ENCODE assay signal across 20 cellular contexts in the genomic region with DNA sequence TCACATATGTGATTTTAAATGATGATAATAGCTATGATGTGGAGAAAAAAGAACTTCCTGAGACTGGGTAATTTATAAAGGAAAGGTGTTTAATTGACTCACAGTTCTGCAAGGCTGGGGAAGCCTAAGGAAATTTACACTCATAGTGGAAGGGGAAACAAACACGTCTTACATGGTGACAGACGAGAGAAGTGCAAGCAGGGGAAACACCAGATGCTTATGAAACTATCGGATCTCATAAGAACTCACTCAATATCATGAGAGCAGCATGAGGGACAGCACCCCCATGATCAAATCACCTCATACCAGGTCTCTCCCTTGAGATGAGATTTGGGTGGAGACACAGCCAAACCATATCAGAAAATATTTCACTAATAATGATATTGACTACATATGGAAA. TPM values are rescaled to one million over a fixed set of nuclear protein-coding genes. Genes with fewer than 3 reads are reported as not detected.
DNase-seq lines count a peak whose midpoint lies in the region; ATAC-seq and TF ChIP-seq lines count a peak whose summit lies in the region.
"Had no signal": no experiment of that assay in that cellular context is flagged by ENCODE, and none has a peak within 500 bp of the region (broad histone marks: within the 10 kb centered on the region; RNA-seq: fewer than 3 reads in every experiment).

No MANE protein-coding gene starts in this region.

- intact Hi-C loops in activated CD8-positive, alpha-beta T cell treated with anti-CD3 and anti-CD28 coated beads for 36 hours (cut with micrococcal nuclease): no loop called here
- intact Hi-C loops in naive thymus-derived CD4-positive, alpha-beta T cell (cut with micrococcal nuclease): no loop called here
- intact Hi-C loops in Calu3 (cut with micrococcal nuclease; ENCODE audit: unreplicated experiment): no loop called here

- CTCF ChIA-PET in activated CD8-positive, alpha-beta T cell treated with anti-CD3 and anti-CD28 coated beads for 36 hours (lab: Charles Lee): no interaction called here
- CTCF ChIA-PET in activated CD8-positive, alpha-beta T cell treated with anti-CD3 and anti-CD28 coated beads, Interleukin-2, amount 10 ng/mL, durations not matched to agents 7 days and 5 days (lab: Charles Lee): no interaction called here
- CTCF ChIA-PET in naive thymus-derived CD4-positive, alpha-beta T cell (lab: Charles Lee): no interaction called here
- CTCF ChIA-PET in Calu3 (lab: Charles Lee): interaction anchor here (0.6 kb wide), 1 partner anchor 192 kb away, joined by 3 read pairs; no protein-coding TSS in a partner anchor

- H3K27ac ChIP-seq in naive thymus-derived CD4-positive, alpha-beta T cell (ENCODE audit: low read depth, low read length): no peak overlapping the region
- H3K27ac ChIP-seq: breast epithelium had no signal

- no peak for TF ChIP-seq CTCF in activated CD8-positive, alpha-beta T cell treated with anti-CD3 and anti-CD28 coated beads for 36 hours (IDR thresholded peaks at IDR 0.05)
- TF ChIP-seq CTCF in Calu3 (IDR thresholded peaks at IDR 0.05; ENCODE audit: unreplicated experiment): no peak

- peak; percentile 97 for ATAC-seq in activated CD8-positive, alpha-beta T cell treated with anti-CD3 and anti-CD28 coated beads for 36 hours
- no peak for ATAC-seq in activated CD8-positive, alpha-beta T cell treated with anti-CD3 and anti-CD28 coated beads, Interleukin-2, amount 10 ng/mL, durations not matched to agents 7 days and 5 days
- ATAC-seq in GM19025 (IDR thresholded peaks at IDR 0.05; ENCODE audit: low read depth, unreplicated experiment) (peak; percentile 55), HG02852 (IDR thresholded peaks at IDR 0.05; ENCODE audit: unreplicated experiment) (peak; percentile 77), GM18498 (IDR thresholded peaks at IDR 0.05; ENCODE audit: unreplicated experiment) (no peak)
- peak; percentile 32 for ATAC-seq in naive thymus-derived CD4-positive, alpha-beta T cell
- ATAC-seq: SK-N-SH treated with all-trans-retinoic acid at 6 μM for 48 hours had no signal

- no peaks in the 10 kb centered on the region for H3K27me3 ChIP-seq in naive thymus-derived CD4-positive, alpha-beta T cell (ENCODE audit: control insufficient read depth in 2 of 2, insufficient read depth in 2 of 2, low read length in 2 of 2)
- H3K27me3 ChIP-seq: breast epithelium had no signal

- no peak overlapping the region for H3K4me3 ChIP-seq in naive thymus-derived CD4-positive, alpha-beta T cell (ENCODE audit: low read length)
- H3K4me3 ChIP-seq: breast epithelium had no signal

- no peaks in the 10 kb centered on the region for H3K36me3 Mint-ChIP-seq in activated CD8-positive, alpha-beta T cell treated with anti-CD3 and anti-CD28 coated beads for 36 hours (ENCODE audit: low read depth)
- no peaks in the 10 kb centered on the region for H3K36me3 Mint-ChIP-seq in activated CD8-positive, alpha-beta T cell treated with anti-CD3 and anti-CD28 coated beads, Interleukin-2, amount 10 ng/mL, durations not matched to agents 7 days and 5 days (ENCODE audit: low read depth)
- no peaks in the 10 kb centered on the region for H3K36me3 Mint-ChIP-seq in naive thymus-derived CD4-positive, alpha-beta T cell
- H3K36me3 Mint-ChIP-seq in Calu3 (ENCODE audit: insufficient read depth, unreplicated experiment): no peaks in the 10 kb centered on the region

- H3K4me1 Mint-ChIP-seq in activated CD8-positive, alpha-beta T cell treated with anti-CD3 and anti-CD28 coated beads for 36 hours (ENCODE audit: low read depth): peaks cover 12% of the 10 kb centered on the region
- H3K4me1 Mint-ChIP-seq in activated CD8-positive, alpha-beta T cell treated with anti-CD3 and anti-CD28 coated beads, Interleukin-2, amount 10 ng/mL, durations not matched to agents 7 days and 5 days (ENCODE audit: low read depth): peaks cover 7% of the 10 kb centered on the region
- H3K4me1 Mint-ChIP-seq in naive thymus-derived CD4-positive, alpha-beta T cell: peaks cover 5 to 13% (median 11%) of the 10 kb centered on the region in 7 donors
- no peaks in the 10 kb centered on the region for H3K4me1 Mint-ChIP-seq in Calu3 (ENCODE audit: low read depth, unreplicated experiment)

- POLR2A ChIA-PET in activated CD8-positive, alpha-beta T cell treated with anti-CD3 and anti-CD28 coated beads for 36 hours (lab: Charles Lee): no interaction called here
- POLR2A ChIA-PET in activated CD8-positive, alpha-beta T cell treated with anti-CD3 and anti-CD28 coated beads, Interleukin-2, amount 10 ng/mL, durations not matched to agents 7 days and 5 days (lab: Charles Lee): no interaction called here
- POLR2A ChIA-PET in naive thymus-derived CD4-positive, alpha-beta T cell (lab: Charles Lee): interaction anchor here (0.6 kb wide), 1 partner anchor 739 kb away, joined by 3 read pairs; no protein-coding TSS in a partner anchor

- H3K9me3 Mint-ChIP-seq in activated CD8-positive, alpha-beta T cell treated with anti-CD3 and anti-CD28 coated beads for 36 hours: no peaks in the 10 kb centered on the region
- H3K9me3 Mint-ChIP-seq in activated CD8-positive, alpha-beta T cell treated with anti-CD3 and anti-CD28 coated beads, Interleukin-2, amount 10 ng/mL, durations not matched to agents 7 days and 5 days (ENCODE audit: insufficient read depth): no peaks in the 10 kb centered on the region
- H3K9me3 Mint-ChIP-seq in naive thymus-derived CD4-positive, alpha-beta T cell: peaks cover 0 to 2% (median 0%) of the 10 kb centered on the region in 11 donors
- H3K9me3 Mint-ChIP-seq in Calu3 (ENCODE audit: low read depth, unreplicated experiment): no peaks in the 10 kb centered on the region
- H3K9me3 Mint-ChIP-seq: activated B cell treated with CpG ODN at 0.5 μM for 24 hours, H9 had no signal

- H3K9me3 ChIP-seq in naive thymus-derived CD4-positive, alpha-beta T cell (ENCODE audit: control insufficient read depth in 2 of 3, low read length in 3 of 3): no peaks in the 10 kb centered on the region
- H3K9me3 ChIP-seq: breast epithelium had no signal

- no peaks in the 10 kb centered on the region for H3K4me1 ChIP-seq in naive thymus-derived CD4-positive, alpha-beta T cell (ENCODE audit: control insufficient read depth in 2 of 2, insufficient read depth in 2 of 2, low read length in 2 of 2)
- H3K4me1 ChIP-seq: breast epithelium had no signal

- H3K4me3 Mint-ChIP-seq in activated CD8-positive, alpha-beta T cell treated with anti-CD3 and anti-CD28 coated beads for 36 hours: no peak overlapping the region
- H3K4me3 Mint-ChIP-seq in activated CD8-positive, alpha-beta T cell treated with anti-CD3 and anti-CD28 coated beads, Interleukin-2, amount 10 ng/mL, durations not matched to agents 7 days and 5 days: no peak overlapping the region
- no peak overlapping the region for H3K4me3 Mint-ChIP-seq in naive thymus-derived CD4-positive, alpha-beta T cell
- no peak overlapping the region for H3K4me3 Mint-ChIP-seq in Calu3 (ENCODE audit: low read depth, unreplicated experiment)
- H3K4me3 Mint-ChIP-seq: activated B cell treated with CpG ODN at 0.5 μM for 24 hours, H9, IgD-negative memory B cell had no signal

- H3K27ac Mint-ChIP-seq in activated CD8-positive, alpha-beta T cell treated with anti-CD3 and anti-CD28 coated beads for 36 hours: no peak overlapping the region
- no peak overlapping the region for H3K27ac Mint-ChIP-seq in activated CD8-positive, alpha-beta T cell treated with anti-CD3 and anti-CD28 coated beads, Interleukin-2, amount 10 ng/mL, durations not matched to agents 7 days and 5 days
- H3K27ac Mint-ChIP-seq in naive thymus-derived CD4-positive, alpha-beta T cell: no peak overlapping the region
- H3K27ac Mint-ChIP-seq in Calu3 (ENCODE audit: unreplicated experiment): no peak overlapping the region
- H3K27ac Mint-ChIP-seq: activated B cell treated with CpG ODN at 0.5 μM for 24 hours, H9, IgD-negative memory B cell had no signal

- H3K36me3 ChIP-seq in naive thymus-derived CD4-positive, alpha-beta T cell (ENCODE audit: control insufficient read depth in 2 of 3, insufficient read depth in 3 of 3, low read length in 3 of 3): no peaks in the 10 kb centered on the region
- H3K36me3 ChIP-seq: breast epithelium had no signal

- no peaks in the 10 kb centered on the region for H3K27me3 Mint-ChIP-seq in activated CD8-positive, alpha-beta T cell treated with anti-CD3 and anti-CD28 coated beads for 36 hours
- H3K27me3 Mint-ChIP-seq in activated CD8-positive, alpha-beta T cell treated with anti-CD3 and anti-CD28 coated beads, Interleukin-2, amount 10 ng/mL, durations not matched to agents 7 days and 5 days (ENCODE audit: low read depth): no peaks in the 10 kb centered on the region
- peaks cover 0 to 44% (median 0%) of the 10 kb centered on the region in 5 donors for H3K27me3 Mint-ChIP-seq in naive thymus-derived CD4-positive, alpha-beta T cell
- no peaks in the 10 kb centered on the region for H3K27me3 Mint-ChIP-seq in Calu3 (ENCODE audit: unreplicated experiment)

- DNase-seq in activated CD8-positive, alpha-beta T cell treated with anti-CD3 and anti-CD28 coated beads for 36 hours: peak; percentile 45
- no peak for DNase-seq in activated CD8-positive, alpha-beta T cell treated with anti-CD3 and anti-CD28 coated beads, Interleukin-2, amount 10 ng/mL, durations not matched to agents 7 days and 5 days
- DNase-seq in naive thymus-derived CD4-positive, alpha-beta T cell: no peak
- DNase-seq in Calu3: no peak
- DNase-seq in germinal center (ENCODE audit: low spot score): no peak
- DNase-seq: activated B cell treated with CpG ODN at 0.5 μM for 24 hours; activated effector memory CD4-positive, alpha-beta T cell treated with anti-CD3 and anti-CD28 coated beads, Interleukin-2, amount 50 U/mL, for 16 hours; GF-D8; H9; NCI-H2227 treated with DMSO at 0.1 percent for 48 hours had no signal

- BruUV-seq in Calu3 (replicated peaks; lab: Mats Ljungman, UMichigan): no TSS peak

RNA-seq across cellular contexts. Expression of gene LIPN, which starts 4.1 kb away (rescaled TPM):
- total RNA-seq in activated CD8-positive, alpha-beta T cell treated with anti-CD3 and anti-CD28 coated beads for 36 hours: not detected
- total RNA-seq in activated CD8-positive, alpha-beta T cell treated with anti-CD3 and anti-CD28 coated beads, Interleukin-2, amount 10 ng/mL, durations not matched to agents 7 days and 5 days: not detected
- total RNA-seq in naive thymus-derived CD4-positive, alpha-beta T cell: 1 to 10 TPM in 1 of 5 experiments, under 1 TPM in 1, not detected in 3; 0.34 to 5.1 TPM
- polyA plus RNA-seq in naive thymus-derived CD4-positive, alpha-beta T cell: not detected
- not detected in 2 replicates for total RNA-seq in Calu3 (2022)
- total RNA-seq: A673, breast epithelium, frontal cortex, H9, OCI-LY7 had no signal

RNA-seq across cellular contexts. Expression of gene LIPM, which starts 46.8 kb away (rescaled TPM):
- total RNA-seq in activated CD8-positive, alpha-beta T cell treated with anti-CD3 and anti-CD28 coated beads for 36 hours: not detected
- total RNA-seq in activated CD8-positive, alpha-beta T cell treated with anti-CD3 and anti-CD28 coated beads, Interleukin-2, amount 10 ng/mL, durations not matched to agents 7 days and 5 days: not detected
- total RNA-seq in naive thymus-derived CD4-positive, alpha-beta T cell: not detected
- under 1 TPM in 1 of 2 donors, not detected in 1; 0.21 TPM for polyA plus RNA-seq in naive thymus-derived CD4-positive, alpha-beta T cell
- total RNA-seq in Calu3 (2022): not detected in 2 replicates
- total RNA-seq: A673, activated B cell treated with CpG ODN at 0.5 μM for 24 hours, breast epithelium, frontal cortex, H9, mesenteric fat pad, OCI-LY7 had no signal
- polyA plus RNA-seq: IgD-negative memory B cell had no signal

RNA-seq across cellular contexts. Expression of gene LIPK, which starts 49.7 kb away (rescaled TPM):
- not detected for total RNA-seq in activated CD8-positive, alpha-beta T cell treated with anti-CD3 and anti-CD28 coated beads for 36 hours
- not detected for total RNA-seq in activated CD8-positive, alpha-beta T cell treated with anti-CD3 and anti-CD28 coated beads, Interleukin-2, amount 10 ng/mL, durations not matched to agents 7 days and 5 days
- not detected for total RNA-seq in naive thymus-derived CD4-positive, alpha-beta T cell
- polyA plus RNA-seq in naive thymus-derived CD4-positive, alpha-beta T cell: not detected
- not detected in 2 replicates for total RNA-seq in Calu3 (2022)
- total RNA-seq: A673, activated B cell treated with CpG ODN at 0.5 μM for 24 hours, frontal cortex, H9, mesenteric fat pad, OCI-LY7 had no signal
- polyA plus RNA-seq: IgD-negative memory B cell had no signal

Comparison
In these comparisons a context has a peak if more than half of its experiments do, and no peak if none do; other contexts are left out.
1. ATAC-seq: peak in activated CD8-positive, alpha-beta T cell treated with anti-CD3 and anti-CD28 coated beads for 36 hours (single experiment), GM19025 (single experiment), HG02852 (single experiment) and naive thymus-derived CD4-positive, alpha-beta T cell (single experiment); none in activated CD8-positive, alpha-beta T cell treated with anti-CD3 and anti-CD28 coated beads, Interleukin-2, amount 10 ng/mL, durations not matched to agents 7 days and 5 days (single experiment) and GM18498 (single experiment).